ENCODE assay signal across 24 cellular contexts in genomic region chr12:48775299-48775698, GRCh38. TPM values are rescaled to one million over a fixed set of nuclear protein-coding genes. Genes with fewer than 3 reads are reported as not detected.
"Had no signal": no experiment of that assay in that cellular context is flagged by ENCODE, and none has a peak within 500 bp of the region (broad histone marks: within the 10 kb centered on the region; RNA-seq: fewer than 3 reads in every experiment).

No MANE protein-coding gene starts in this region.

- H3K36me3 Mint-ChIP-seq: immature natural killer cell, naive B cell had no signal

- H3K9me3 Mint-ChIP-seq: immature natural killer cell, mesothelial cell of epicardium, naive B cell had no signal

- H3K27ac ChIP-seq: dorsolateral prefrontal cortex, esophagus muscularis mucosa, foreskin keratinocyte, gastroesophageal sphincter, hepatocyte, lower lobe of right lung had no signal

- ATAC-seq: foreskin keratinocyte, gastroesophageal sphincter, heart left ventricle, left colon, left lobe of liver, left ventricle myocardium superior, lower lobe of right lung, mucosa of descending colon had no signal

- H3K4me2 ChIP-seq: hepatocyte had no signal

- H3K4me3 ChIP-seq: coronary artery, dorsolateral prefrontal cortex, esophagus muscularis mucosa, gastroesophageal sphincter, heart left ventricle, hepatocyte, lower lobe of right lung, mucosa of descending colon had no signal

- H2AFZ ChIP-seq: hepatocyte had no signal

- H3K4me1 Mint-ChIP-seq: immature natural killer cell had no signal

- H3K27me3 Mint-ChIP-seq: naive B cell had no signal

- H3K9me3 ChIP-seq: esophagus muscularis mucosa, gastroesophageal sphincter, heart left ventricle, lower lobe of right lung, mucosa of descending colon had no signal

- H3K4me3 Mint-ChIP-seq: immature natural killer cell, mesothelial cell of epicardium, naive B cell had no signal

- H3K4me1 ChIP-seq: foreskin keratinocyte had no signal

- DNase-seq: dermis blood vessel endothelial cell; dorsolateral prefrontal cortex; effector CD4-positive, alpha-beta T cell; effector memory CD4-positive, alpha-beta T cell; foreskin keratinocyte; glutamatergic neuron; heart left ventricle; hypothalamus; immature natural killer cell; islet precursor cell; kidney; kidney glomerular epithelial cell; left colon; left ventricle myocardium superior; lower lobe of right lung; mesenchymal stem cell; mucosa of descending colon; naive B cell had no signal

- H3K27ac Mint-ChIP-seq: immature natural killer cell, mesothelial cell of epicardium had no signal

- H3K27me3 ChIP-seq: dorsolateral prefrontal cortex, esophagus muscularis mucosa, foreskin keratinocyte, gastroesophageal sphincter, heart left ventricle, hepatocyte had no signal

RNA-seq across cellular contexts. Expression of gene ADCY6, which starts 13.6 kb away (rescaled TPM):
- polyA plus RNA-seq: immature natural killer cell had no signal
